ENCODE assay signal across 25 cellular contexts in genomic region chr14:74891870-74892269, GRCh38. TPM values are rescaled to one million over a fixed set of nuclear protein-coding genes. Genes with fewer than 3 reads are reported as not detected.
A peak's percentile ranks its signal among the peaks of the same experiment; 100 is the strongest.
DNase-seq lines count a peak whose midpoint lies in the region; ATAC-seq and TF ChIP-seq lines count a peak whose summit lies in the region.
"Had no signal": no experiment of that assay in that cellular context is flagged by ENCODE, and none has a peak within 500 bp of the region (broad histone marks: within the 10 kb centered on the region; RNA-seq: fewer than 3 reads in every experiment).

No MANE protein-coding gene starts in this region.

- no peaks in the 10 kb centered on the region for H3K9me3 Mint-ChIP-seq in activated T-helper 1 cell treated with anti-CD3 and anti-CD28 coated beads, Interleukin-12 subunit alpha, Interleukin-12 subunit beta, Interleukin-2, Interleukin-4 antibody, amounts not matched to agents 30 ng/mL and 10 ng/mL and 1 ng/mL, durations not matched to agents 14 hours and 24 hours and 36 hours
- H3K9me3 Mint-ChIP-seq: type B pancreatic cell had no signal

- H2AFZ ChIP-seq in ACC112 (ENCODE audit: low read length, unreplicated experiment) (no peak overlapping the region), IMR-90 (replicated peaks; ENCODE audit: low read length, poor library complexity) (no peak overlapping the region), smooth muscle cell (ENCODE audit: low read depth) (no peak overlapping the region)
- H2AFZ ChIP-seq: PC-9 had no signal

- H4K91ac ChIP-seq in IMR-90 (ENCODE audit: insufficient read depth, low read depth, low read length), result no peak overlapping the region

- no peak overlapping the region for H3K27ac Mint-ChIP-seq in activated T-helper 1 cell treated with anti-CD3 and anti-CD28 coated beads, Interleukin-12 subunit alpha, Interleukin-12 subunit beta, Interleukin-2, Interleukin-4 antibody, amounts not matched to agents 30 ng/mL and 10 ng/mL and 1 ng/mL, durations not matched to agents 14 hours and 24 hours and 36 hours
- H3K27ac Mint-ChIP-seq: type B pancreatic cell had no signal

- H3K27ac ChIP-seq in ACC112 (ENCODE audit: low read depth, low read length) (peak overlapping the region; percentile 65), IMR-90 (ENCODE audit: insufficient read depth, low read length) (no peak overlapping the region), lung (ENCODE audit: low read depth in 1 of 2, low read length in 1 of 2) (no peak overlapping the region), smooth muscle cell (ENCODE audit: low read depth) (no peak overlapping the region)
- H3K27ac ChIP-seq: PC-9, SJCRH30 had no signal

- no peak overlapping the region for H2BK120ac ChIP-seq in IMR-90 (ENCODE audit: low read depth, low read length)

- peaks cover 2% of the 10 kb centered on the region; the same call in 1 of the 2 replicates for H3K9me1 ChIP-seq in IMR-90 (ENCODE audit: insufficient read depth, low read length)

- H4K8ac ChIP-seq in IMR-90 (ENCODE audit: low read depth in 2 of 2, low read length in 2 of 2), result no peak overlapping the region

- intact Hi-C loops in IMR-90 (cut with micrococcal nuclease), result no loop called here
- intact Hi-C loops in activated T-helper 1 cell treated with anti-CD3 and anti-CD28 coated beads, Interleukin-12 subunit alpha, Interleukin-12 subunit beta, Interleukin-2, Interleukin-4 antibody, amounts not matched to agents 30 ng/mL and 10 ng/mL and 1 ng/mL, durations not matched to agents 14 hours and 24 hours and 36 hours (cut with micrococcal nuclease), result no loop called here

- no peak overlapping the region for H3K4me3 Mint-ChIP-seq in activated T-helper 1 cell treated with anti-CD3 and anti-CD28 coated beads, Interleukin-12 subunit alpha, Interleukin-12 subunit beta, Interleukin-2, Interleukin-4 antibody, amounts not matched to agents 30 ng/mL and 10 ng/mL and 1 ng/mL, durations not matched to agents 14 hours and 24 hours and 36 hours
- H3K4me3 Mint-ChIP-seq: type B pancreatic cell had no signal

- no TSS peak for BruUV-seq in IMR-90 (replicated peaks; lab: Mats Ljungman, UMichigan)

- H4K5ac ChIP-seq in IMR-90 (ENCODE audit: low read depth, low read length), result no peak overlapping the region

- H2BK20ac ChIP-seq in IMR-90 (ENCODE audit: low read depth, low read length), result no peak overlapping the region

- H3K36me3 ChIP-seq in ACC112 (ENCODE audit: insufficient read depth, low read length), result peaks cover 53% of the 10 kb centered on the region
- H3K36me3 ChIP-seq in IMR-90 (ENCODE audit: control insufficient read depth, insufficient read depth, low read length), result peaks cover 60% of the 10 kb centered on the region
- peaks cover 44 to 52% of the 10 kb centered on the region in 2 donors for H3K36me3 ChIP-seq in lung (ENCODE audit: control insufficient read depth in 2 of 2, insufficient read depth in 2 of 2, low read length in 2 of 2)
- H3K36me3 ChIP-seq in smooth muscle cell (ENCODE audit: low read depth), result peaks cover 20% of the 10 kb centered on the region

- no peak overlapping the region for H2BK5ac ChIP-seq in IMR-90 (ENCODE audit: low read depth, low read length, poor library complexity, severe bottlenecking)

- H3K14ac ChIP-seq in IMR-90 (replicated peaks; ENCODE audit: low read depth, low read length), result no peak overlapping the region

- peaks cover 40 to 76% of the 10 kb centered on the region in 2 experiments for H3K79me1 ChIP-seq in IMR-90 (ENCODE audit: low read depth in 1 of 2, low read length in 2 of 2)

- no peak overlapping the region for H3K18ac ChIP-seq in IMR-90 (ENCODE audit: low read depth, low read length)

- H3K4me1 Mint-ChIP-seq in activated T-helper 1 cell treated with anti-CD3 and anti-CD28 coated beads, Interleukin-12 subunit alpha, Interleukin-12 subunit beta, Interleukin-2, Interleukin-4 antibody, amounts not matched to agents 30 ng/mL and 10 ng/mL and 1 ng/mL, durations not matched to agents 14 hours and 24 hours and 36 hours (ENCODE audit: low read depth), result peaks cover 6% of the 10 kb centered on the region

- no CpG with 5 or more reads among the region's 6 CpGs for WGBS in IMR-90 (ENCODE audit: extremely low coverage in 2 of 2, insufficient read length in 1 of 2), 2 experiments
- 65 to 84% methylated on average over 6 of the region's 6 CpGs for WGBS in lung, 2 donors
- WGBS in smooth muscle cell (ENCODE audit: low lambda C conversion rate), result 68% methylated on average over 6 of the region's 6 CpGs

- peaks cover 28% of the 10 kb centered on the region for H3K4me1 ChIP-seq in ACC112 (ENCODE audit: control insufficient read depth, insufficient read depth, low read length, unreplicated experiment)
- H3K4me1 ChIP-seq in IMR-90 (ENCODE audit: control insufficient read depth, insufficient read depth, low read length), result peaks cover 8% of the 10 kb centered on the region
- peaks cover 0 to 7% of the 10 kb centered on the region in 2 donors for H3K4me1 ChIP-seq in lung (ENCODE audit: control insufficient read depth in 2 of 2, insufficient read depth in 2 of 2, low read length in 2 of 2)
- H3K4me1 ChIP-seq in smooth muscle cell (ENCODE audit: low read depth), result no peaks in the 10 kb centered on the region
- H3K4me1 ChIP-seq: SJCRH30 had no signal

- H3K9ac ChIP-seq in IMR-90 (ENCODE audit: low read depth, low read length), result no peak overlapping the region
- no peak overlapping the region for H3K9ac ChIP-seq in smooth muscle cell (ENCODE audit: low read depth)

- H2AK5ac ChIP-seq in IMR-90 (ENCODE audit: low read depth, low read length), result no peak overlapping the region

- DNase-seq in IMR-90 (peak; percentile 49), cardiac fibroblast (ENCODE audit: low read depth in 2 of 2) (peak; percentile 49 to 60), lung (ENCODE audit: low spot score) (peak; percentile 49), smooth muscle cell (lab: John Stamatoyannopoulos, UW; ENCODE audit: unreplicated experiment) (no peak)
- no peak for DNase-seq in activated T-helper 1 cell treated with anti-CD3 and anti-CD28 coated beads, Interleukin-12 subunit alpha, Interleukin-12 subunit beta, Interleukin-2, Interleukin-4 antibody, amounts not matched to agents 30 ng/mL and 10 ng/mL and 1 ng/mL, durations not matched to agents 14 hours and 24 hours and 36 hours (ENCODE audit: low spot score)
- DNase-seq: adrenal gland; COR-L47; left colon; NCI-H1436; NCI-H2171; NCI-H69; PC-9; retina; SJCRH30; stimulated activated naive CD4-positive, alpha-beta T cell treated with Interleukin-2 at 50 U/mL for 16 hours; T-helper 2 cell had no signal

- H3K79me2 ChIP-seq in ACC112 (ENCODE audit: control insufficient read depth, insufficient read depth, low read length, unreplicated experiment) (peaks cover 40% of the 10 kb centered on the region), smooth muscle cell (ENCODE audit: low read depth) (peaks cover 18% of the 10 kb centered on the region)

- no peaks in the 10 kb centered on the region for H3F3A ChIP-seq in smooth muscle cell (ENCODE audit: low read depth)

- TF ChIP-seq CTCF in IMR-90 (conservative IDR thresholded peaks at IDR 0.05; ENCODE audit: low read depth, low read length) (no peak), cardiac fibroblast (IDR thresholded peaks at IDR 0.05; ENCODE audit: low read depth, low read length) (no peak), lung (IDR thresholded peaks at IDR 0.05; ENCODE audit: control extremely low read depth, extremely low read depth) (no peak), smooth muscle cell (IDR thresholded peaks at IDR 0.05; ENCODE audit: borderline replicate concordance, insufficient read depth, poor library complexity, severe bottlenecking) (no peak)

- peaks cover 46% of the 10 kb centered on the region for H3K36me3 Mint-ChIP-seq in activated T-helper 1 cell treated with anti-CD3 and anti-CD28 coated beads, Interleukin-12 subunit alpha, Interleukin-12 subunit beta, Interleukin-2, Interleukin-4 antibody, amounts not matched to agents 30 ng/mL and 10 ng/mL and 1 ng/mL, durations not matched to agents 14 hours and 24 hours and 36 hours (ENCODE audit: low read depth)

- no peak overlapping the region for H2BK15ac ChIP-seq in IMR-90 (ENCODE audit: low read depth, low read length)

- CTCF ChIA-PET in IMR-90 (lab: Yijun Ruan, JAX), result no interaction called here

- no peak overlapping the region for H3K4ac ChIP-seq in IMR-90 (ENCODE audit: low read depth, low read length)

- no peak for TF ChIP-seq RAD21 in IMR-90 (IDR thresholded peaks at IDR 0.05; ENCODE audit: low read length)

- H2AK9ac ChIP-seq in IMR-90 (replicated peaks; ENCODE audit: low read depth, low read length, poor library complexity), result no peak overlapping the region

- TF ChIP-seq POLR2A in IMR-90 (IDR thresholded peaks at IDR 0.05; ENCODE audit: low read depth, low read length), result no peak

- POLR2A ChIA-PET in IMR-90 (lab: Charles Lee; ENCODE audit: unreplicated experiment), result no interaction called here

- H3K4me2 ChIP-seq in IMR-90 (ENCODE audit: low read depth, low read length) (no peak overlapping the region), smooth muscle cell (no peak overlapping the region)
- H3K4me2 ChIP-seq: PC-9 had no signal

- H3K9me3 ChIP-seq in IMR-90 (ENCODE audit: control insufficient read depth, insufficient read depth, low read length) (no peaks in the 10 kb centered on the region), lung (ENCODE audit: control insufficient read depth in 2 of 2, insufficient read depth in 1 of 2, low read length in 1 of 2) (no peaks in the 10 kb centered on the region), smooth muscle cell (replicated peaks; ENCODE audit: low read depth) (no peaks in the 10 kb centered on the region)
- H3K9me3 ChIP-seq: adrenal gland, SJCRH30 had no signal

- dilution Hi-C loops in IMR-90 (cut with HindIII; ENCODE audit: low sequenced_read_pairs, unreplicated experiment), result no loop called here

- ATAC-seq in IMR-90 (ENCODE audit: low read depth), result peak; percentile 42
- peak; percentile 41 for ATAC-seq in lung (ENCODE audit: insufficient read depth, low FRiP score)
- ATAC-seq in GM19328 (IDR thresholded peaks at IDR 0.05; ENCODE audit: unreplicated experiment), result no peak
- ATAC-seq in HG02798 (IDR thresholded peaks at IDR 0.05; ENCODE audit: poor library complexity, unreplicated experiment), result no peak
- ATAC-seq: left colon had no signal

- in situ Hi-C loops in IMR-90 (cut with MboI; ENCODE audit: low sequenced_read_pairs), result no loop called here

- no peak overlapping the region for H3K23ac ChIP-seq in IMR-90 (ENCODE audit: low read depth, low read length)

- H3K4me3 ChIP-seq in ACC112 (ENCODE audit: low read depth, low read length), result no peak overlapping the region
- H3K4me3 ChIP-seq in IMR-90 (ENCODE audit: insufficient read depth, low read depth, low read length), result no peak overlapping the region
- no peak overlapping the region for H3K4me3 ChIP-seq in cardiac fibroblast (replicated peaks in 1 of 2; ENCODE audit: low read depth in 2 of 2, low read length in 2 of 2)
- H3K4me3 ChIP-seq in lung, result no peak overlapping the region
- H3K4me3 ChIP-seq in smooth muscle cell, result no peak overlapping the region
- H3K4me3 ChIP-seq: adrenal gland, PC-9, SJCRH30 had no signal

- no peaks in the 10 kb centered on the region for H3K27me3 ChIP-seq in ACC112 (ENCODE audit: insufficient read depth, low read length)
- no peaks in the 10 kb centered on the region for H3K27me3 ChIP-seq in IMR-90 (ENCODE audit: control insufficient read depth, insufficient read depth, low read length)
- H3K27me3 ChIP-seq in lung (ENCODE audit: control insufficient read depth, insufficient read depth), result no peaks in the 10 kb centered on the region
- no peaks in the 10 kb centered on the region for H3K27me3 ChIP-seq in smooth muscle cell (ENCODE audit: low read depth)
- H3K27me3 ChIP-seq: adrenal gland, SJCRH30 had no signal

- H4K20me1 ChIP-seq in IMR-90 (ENCODE audit: insufficient read depth, low read length) (peaks cover 26% of the 10 kb centered on the region), smooth muscle cell (ENCODE audit: low read depth) (peaks cover 89% of the 10 kb centered on the region)

- no peaks in the 10 kb centered on the region for H3K27me3 Mint-ChIP-seq in activated T-helper 1 cell treated with anti-CD3 and anti-CD28 coated beads, Interleukin-12 subunit alpha, Interleukin-12 subunit beta, Interleukin-2, Interleukin-4 antibody, amounts not matched to agents 30 ng/mL and 10 ng/mL and 1 ng/mL, durations not matched to agents 14 hours and 24 hours and 36 hours (ENCODE audit: insufficient read depth)
- H3K27me3 Mint-ChIP-seq: type B pancreatic cell had no signal

- H3K56ac ChIP-seq in IMR-90 (ENCODE audit: extremely low read depth, insufficient read depth, low read length), result no peak overlapping the region

RNA-seq across cellular contexts. Expression of gene DLST, which starts 10.2 kb away (rescaled TPM):
- total RNA-seq in IMR-90 (2012; rRNA removed), result 58.6 and 63.0 TPM in 2 replicates
- polyA plus RNA-seq in IMR-90 (2012; rRNA removed), result 119 and 132 TPM in 2 replicates
- 71.7 and 111 TPM in 2 replicates for polyA plus RNA-seq in IMR-90 (2012; cell fraction: cytosol; rRNA removed)
- 85.7 and 132 TPM in 2 replicates for polyA plus RNA-seq in IMR-90 (2012; cell fraction: nucleus; rRNA removed; ENCODE audit: low replicate concordance)
- 10 to 100 TPM; 76.5 to 79.1 TPM for total RNA-seq in lung
- polyA plus RNA-seq in lung, result 10 to 100 TPM; 37.3 to 62.4 TPM
- 45.1 and 46.9 TPM in 2 replicates for total RNA-seq in smooth muscle cell
- 4.9 and 7.8 TPM in 2 replicates for polyA plus RNA-seq in smooth muscle cell
- 98.9 and 107 TPM in 2 replicates for total RNA-seq in activated T-helper 1 cell treated with anti-CD3 and anti-CD28 coated beads, Interleukin-12 subunit alpha, Interleukin-12 subunit beta, Interleukin-2, Interleukin-4 antibody, amounts not matched to agents 30 ng/mL and 10 ng/mL and 1 ng/mL, durations not matched to agents 14 hours and 24 hours and 36 hours

RNA-seq across cellular contexts. Expression of gene PROX2, which starts 15.9 kb away (rescaled TPM):
- total RNA-seq in IMR-90 (2012; rRNA removed), result not detected in 2 replicates
- polyA plus RNA-seq in IMR-90 (2012; rRNA removed), result not detected in 2 replicates
- not detected in 2 replicates for polyA plus RNA-seq in IMR-90 (2012; cell fraction: cytosol; rRNA removed)
- not detected in 2 replicates for polyA plus RNA-seq in IMR-90 (2012; cell fraction: nucleus; rRNA removed; ENCODE audit: low replicate concordance)
- total RNA-seq in lung, result under 1 TPM in 1 of 2 donors, not detected in 1; 0.09 TPM
- under 1 TPM in 1 of 2 donors, not detected in 1; 0.01 TPM for polyA plus RNA-seq in lung
- total RNA-seq in smooth muscle cell, result not detected in 2 replicates
- 0.08 and 0.52 TPM in 2 replicates for polyA plus RNA-seq in smooth muscle cell
- not detected in 2 replicates for total RNA-seq in activated T-helper 1 cell treated with anti-CD3 and anti-CD28 coated beads, Interleukin-12 subunit alpha, Interleukin-12 subunit beta, Interleukin-2, Interleukin-4 antibody, amounts not matched to agents 30 ng/mL and 10 ng/mL and 1 ng/mL, durations not matched to agents 14 hours and 24 hours and 36 hours
- total RNA-seq: adrenal gland, cerebellum, frontal cortex, G401, HT-29, left colon, PC-9, SJCRH30 had no signal
- polyA plus RNA-seq: AG04450 had no signal

RNA-seq across cellular contexts. Expression of gene RPS6KL1, which starts 31.2 kb away (rescaled TPM):
- 0.72 and 1.1 TPM in 2 replicates for total RNA-seq in IMR-90 (2012; rRNA removed)
- polyA plus RNA-seq in IMR-90 (2012; rRNA removed), result 1.2 and 1.7 TPM in 2 replicates
- 0.44 and 0.67 TPM in 2 replicates for polyA plus RNA-seq in IMR-90 (2012; cell fraction: cytosol; rRNA removed)
- 3.6 and 5.3 TPM in 2 replicates for polyA plus RNA-seq in IMR-90 (2012; cell fraction: nucleus; rRNA removed; ENCODE audit: low replicate concordance)
- total RNA-seq in lung, result 10 to 100 TPM in 1 of 2 donors, 1 to 10 TPM in 1; 2.2 to 13.0 TPM
- polyA plus RNA-seq in lung, result 1 to 10 TPM; 2.3 to 6.3 TPM
- 0.09 TPM in 1 of 2 replicates, not detected in the other for total RNA-seq in smooth muscle cell
- polyA plus RNA-seq in smooth muscle cell, result not detected in 2 replicates
- 10.8 and 11.6 TPM in 2 replicates for total RNA-seq in activated T-helper 1 cell treated with anti-CD3 and anti-CD28 coated beads, Interleukin-12 subunit alpha, Interleukin-12 subunit beta, Interleukin-2, Interleukin-4 antibody, amounts not matched to agents 30 ng/mL and 10 ng/mL and 1 ng/mL, durations not matched to agents 14 hours and 24 hours and 36 hours

Comparison
In these comparisons a context has a peak if more than half of its experiments do, and no peak if none do; other contexts are left out.
1. ATAC-seq: peak in IMR-90 (single experiment) and lung (single experiment); none in GM19328 (single experiment) and HG02798 (single experiment).
2. DNase-seq: peak in IMR-90 (single experiment), cardiac fibroblast (2 of 2) and lung (single experiment); none in smooth muscle cell (single experiment) and activated T-helper 1 cell treated with anti-CD3 and anti-CD28 coated beads, Interleukin-12 subunit alpha, Interleukin-12 subunit beta, Interleukin-2, Interleukin-4 antibody, amounts not matched to agents 30 ng/mL and 10 ng/mL and 1 ng/mL, durations not matched to agents 14 hours and 24 hours and 36 hours (single experiment).